ENCODE assay signal across 12 cellular contexts in genomic region chr19:17263712-17264640, GRCh38. TPM values are rescaled to one million over a fixed set of nuclear protein-coding genes. Genes with fewer than 3 reads are reported as not detected.
A peak's percentile ranks its signal among the peaks of the same experiment; 100 is the strongest.
DNase-seq lines count a peak whose midpoint lies in the region; ATAC-seq lines count a peak whose summit lies in the region.
"Had no signal": no experiment of that assay in that cellular context is flagged by ENCODE, and none has a peak within 500 bp of the region (broad histone marks: within the 10 kb centered on the region; RNA-seq: fewer than 3 reads in every experiment).

No MANE protein-coding gene starts in this region.

- H2BK15ac ChIP-seq in mesenchymal stem cell (ENCODE audit: low read depth, poor library complexity, severe bottlenecking): no peak overlapping the region

- no peak overlapping the region for H2BK120ac ChIP-seq in mesenchymal stem cell (ENCODE audit: low read depth, low read length)

- no peak for ATAC-seq in CD4-positive, CD25-positive, alpha-beta regulatory T cell (ENCODE audit: low read depth in 2 of 2)
- ATAC-seq in GM21576 (IDR thresholded peaks at IDR 0.05; ENCODE audit: unreplicated experiment): no peak
- ATAC-seq: activated CD4-positive, alpha-beta T cell treated with anti-CD3 and anti-CD28 coated beads for 36 hours; CD8-positive, alpha-beta T cell; SK-N-SH treated with all-trans-retinoic acid at 6 μM for 48 hours had no signal

- peak overlapping the region; percentile 28 for H3K27ac ChIP-seq in CD4-positive, CD25-positive, alpha-beta regulatory T cell (ENCODE audit: insufficient read depth, low read length, poor library complexity, severe bottlenecking)
- H3K27ac ChIP-seq in HUES64 (ENCODE audit: low read depth, low read length): peak overlapping the region; percentile 63
- H3K27ac ChIP-seq in iPS-18a (ENCODE audit: low read length): peak overlapping the region; percentile 80
- peak overlapping the region; percentile 14 for H3K27ac ChIP-seq in skeletal muscle tissue (ENCODE audit: low read depth, low read length)
- H3K27ac ChIP-seq in mesenchymal stem cell (ENCODE audit: low read length, poor library complexity, severe bottlenecking): no peak overlapping the region

- no peak overlapping the region for H4K8ac ChIP-seq in mesenchymal stem cell (ENCODE audit: low read length)

- no peak overlapping the region for H3K14ac ChIP-seq in mesenchymal stem cell (ENCODE audit: low read length in 2 of 2)

- no peaks in the 10 kb centered on the region for H3K36me3 Mint-ChIP-seq in CD4-positive, CD25-positive, alpha-beta regulatory T cell

- no peak overlapping the region for H3K23ac ChIP-seq in mesenchymal stem cell (ENCODE audit: low read length in 2 of 2)

- H3K4me2 ChIP-seq in mesenchymal stem cell (ENCODE audit: low read length, poor library complexity, severe bottlenecking): no peak overlapping the region

- no peak overlapping the region for H2BK5ac ChIP-seq in mesenchymal stem cell (ENCODE audit: low read depth, low read length, poor library complexity, severe bottlenecking)

- H4K91ac ChIP-seq in mesenchymal stem cell (ENCODE audit: low read length): no peak overlapping the region

- H3K9ac ChIP-seq in HUES64 (ENCODE audit: low read depth, low read length) (0 out of 2 replicates have a peak overlapping the region, but pooled peaks have one; percentile 3), iPS-18a (ENCODE audit: low read length) (peak overlapping the region; percentile 16), skeletal muscle tissue (ENCODE audit: low read depth in 1 of 3, low read length in 3 of 3) (peak overlapping the region; percentile 25 to 52 (median 45)), mesenchymal stem cell (ENCODE audit: low read length) (no peak overlapping the region)

- H3K36me3 ChIP-seq in CD4-positive, CD25-positive, alpha-beta regulatory T cell (ENCODE audit: control insufficient read depth, insufficient read depth, low read length): peaks cover 2% of the 10 kb centered on the region
- H3K36me3 ChIP-seq in HUES64 (ENCODE audit: insufficient read depth, low read length) (peaks cover 10% of the 10 kb centered on the region), iPS-18a (ENCODE audit: control insufficient read depth, low read depth, low read length) (peaks cover 4% of the 10 kb centered on the region), skeletal muscle tissue (ENCODE audit: control insufficient read depth in 3 of 3, insufficient read depth in 3 of 3, low read length in 3 of 3) (peaks cover 0 to 4% (median 3%) of the 10 kb centered on the region in 3 donors), mesenchymal stem cell (ENCODE audit: control insufficient read depth in 1 of 2, insufficient read depth in 2 of 2, low read depth in 1 of 2, low read length in 2 of 2) (peaks cover 2 to 3% of the 10 kb centered on the region in 2 experiments)

- H3K9me3 ChIP-seq in CD4-positive, CD25-positive, alpha-beta regulatory T cell (ENCODE audit: control insufficient read depth in 2 of 2, low read length in 2 of 2): no peaks in the 10 kb centered on the region
- H3K9me3 ChIP-seq in HUES64 (ENCODE audit: insufficient read depth, low read depth, low read length) (peaks cover 10% of the 10 kb centered on the region), iPS-18a (ENCODE audit: control insufficient read depth, low read depth, low read length) (peaks cover 3% of the 10 kb centered on the region), skeletal muscle tissue (ENCODE audit: control insufficient read depth in 3 of 3, low read length in 3 of 3) (no peaks in the 10 kb centered on the region), mesenchymal stem cell (ENCODE audit: control insufficient read depth, low read length) (peaks cover 10% of the 10 kb centered on the region)

- H3K4me1 Mint-ChIP-seq in CD4-positive, CD25-positive, alpha-beta regulatory T cell: peaks cover 6 to 35% (median 17%) of the 10 kb centered on the region in 4 donors

- no peak overlapping the region for H3K18ac ChIP-seq in mesenchymal stem cell (ENCODE audit: low read depth in 1 of 2, low read length in 2 of 2)

- peaks cover 8% of the 10 kb centered on the region for H3K79me1 ChIP-seq in mesenchymal stem cell (replicated peaks; ENCODE audit: low read length, poor library complexity, severe bottlenecking)

- H2AK5ac ChIP-seq in mesenchymal stem cell (ENCODE audit: low read length, severe bottlenecking): no peak overlapping the region

- no peaks in the 10 kb centered on the region for H3K9me3 Mint-ChIP-seq in CD4-positive, CD25-positive, alpha-beta regulatory T cell
- H3K9me3 Mint-ChIP-seq: CD8-positive, alpha-beta T cell had no signal

- H3K27me3 ChIP-seq in CD4-positive, CD25-positive, alpha-beta regulatory T cell (ENCODE audit: control insufficient read depth, insufficient read depth, low read length): no peaks in the 10 kb centered on the region
- H3K27me3 ChIP-seq in HUES64 (ENCODE audit: insufficient read depth, low read length): no peaks in the 10 kb centered on the region
- no peaks in the 10 kb centered on the region for H3K27me3 ChIP-seq in iPS-18a (ENCODE audit: control insufficient read depth, insufficient read depth, low read length)
- H3K27me3 ChIP-seq in skeletal muscle tissue (ENCODE audit: control insufficient read depth in 3 of 3, insufficient read depth in 3 of 3, low read length in 3 of 3): no peaks in the 10 kb centered on the region
- H3K27me3 ChIP-seq in mesenchymal stem cell (ENCODE audit: control insufficient read depth in 1 of 2, insufficient read depth in 1 of 2, low read length in 2 of 2): peaks cover 0 to 2% of the 10 kb centered on the region in 2 experiments

- H2BK12ac ChIP-seq in mesenchymal stem cell (ENCODE audit: low read length in 2 of 2): no peak overlapping the region

- no peak overlapping the region for H3K4me3 ChIP-seq in CD4-positive, CD25-positive, alpha-beta regulatory T cell (ENCODE audit: low read depth, low read length)
- H3K4me3 ChIP-seq in HUES64 (ENCODE audit: low read length) (peak overlapping the region; percentile 6; the same call in 1 of the 2 replicates), iPS-18a (ENCODE audit: low read length) (no peak overlapping the region), skeletal muscle tissue (ENCODE audit: low read length in 3 of 3) (peak overlapping the region; percentile 46 to 63 (median 55)), mesenchymal stem cell (ENCODE audit: insufficient read depth in 1 of 2, low read depth in 1 of 2, low read length in 2 of 2) (no peak overlapping the region)

- H3K27ac Mint-ChIP-seq in CD4-positive, CD25-positive, alpha-beta regulatory T cell: peak overlapping the region; percentile 42 to 80 (median 50)
- H3K27ac Mint-ChIP-seq: activated CD4-positive, alpha-beta T cell treated with anti-CD3 and anti-CD28 coated beads for 36 hours; CD8-positive, alpha-beta T cell had no signal

- H3K4ac ChIP-seq in mesenchymal stem cell (ENCODE audit: low read depth in 1 of 2, low read length in 2 of 2): no peak overlapping the region

- 93% methylated on average over 23 of the region's 23 CpGs for WGBS in HUES64
- 94% methylated on average over 23 of the region's 23 CpGs for WGBS in mesenchymal stem cell

- no peak overlapping the region for H3K4me3 Mint-ChIP-seq in CD4-positive, CD25-positive, alpha-beta regulatory T cell
- H3K4me3 Mint-ChIP-seq: activated CD4-positive, alpha-beta T cell treated with anti-CD3 and anti-CD28 coated beads for 36 hours; CD8-positive, alpha-beta T cell had no signal

- DNase-seq in CD4-positive, CD25-positive, alpha-beta regulatory T cell: no peak
- DNase-seq in mesenchymal stem cell: no peak
- DNase-seq in effector CD4-positive, alpha-beta T cell: no peak
- DNase-seq: activated CD4-positive, alpha-beta T cell treated with anti-CD3 and anti-CD28 coated beads for 36 hours; CD8-positive, alpha-beta T cell; KG1 had no signal

- peaks cover 11% of the 10 kb centered on the region for H3K27me3 Mint-ChIP-seq in CD4-positive, CD25-positive, alpha-beta regulatory T cell
- H3K27me3 Mint-ChIP-seq: activated CD4-positive, alpha-beta T cell treated with anti-CD3 and anti-CD28 coated beads for 36 hours had no signal

- H2AFZ ChIP-seq in mesenchymal stem cell (ENCODE audit: low read depth, low read length): no peak overlapping the region

- H3K4me1 ChIP-seq in CD4-positive, CD25-positive, alpha-beta regulatory T cell (ENCODE audit: control insufficient read depth, insufficient read depth, low read length, poor library complexity, severe bottlenecking): peaks cover 23% of the 10 kb centered on the region
- H3K4me1 ChIP-seq in HUES64 (ENCODE audit: insufficient read depth, low read length): 0 out of 2 replicates have a peak, but pooled peaks cover 8% of the 10 kb centered on the region
- peaks cover 11% of the 10 kb centered on the region for H3K4me1 ChIP-seq in iPS-18a (ENCODE audit: control insufficient read depth, low read depth, low read length)
- H3K4me1 ChIP-seq in skeletal muscle tissue (ENCODE audit: control insufficient read depth in 3 of 3, insufficient read depth in 3 of 3, low read length in 3 of 3): peaks cover 8 to 18% (median 11%) of the 10 kb centered on the region in 3 donors
- H3K4me1 ChIP-seq in mesenchymal stem cell (ENCODE audit: control insufficient read depth, insufficient read depth, low read depth, low read length): peaks cover 7% of the 10 kb centered on the region

RNA-seq across cellular contexts. Expression of gene USHBP1, which starts 0.6 kb away (rescaled TPM):
- not detected for total RNA-seq in CD4-positive, CD25-positive, alpha-beta regulatory T cell
- polyA plus RNA-seq in CD4-positive, CD25-positive, alpha-beta regulatory T cell: not detected
- polyA plus RNA-seq in HUES64 (2013, experiment 1 of 2): 2.3 TPM
- 3.8 TPM for polyA plus RNA-seq in HUES64 (2013, experiment 2 of 2)
- 2.1 TPM for total RNA-seq in skeletal muscle tissue
- not detected for polyA plus RNA-seq in mesenchymal stem cell (2013, experiment 1 of 2)
- polyA plus RNA-seq in mesenchymal stem cell (2013, experiment 2 of 2): not detected
- total RNA-seq: CD8-positive, alpha-beta T cell; fibroblast of lung had no signal
- polyA plus RNA-seq: fibroblast of lung had no signal

RNA-seq across cellular contexts. Expression of gene BABAM1, which starts 3.3 kb away (rescaled TPM):
- total RNA-seq in CD4-positive, CD25-positive, alpha-beta regulatory T cell: 82.3 TPM
- 100 to 1,000 TPM; 111 to 140 (median 124) TPM for polyA plus RNA-seq in CD4-positive, CD25-positive, alpha-beta regulatory T cell
- 77.9 TPM for polyA plus RNA-seq in HUES64 (2013, experiment 1 of 2)
- 77.6 TPM for polyA plus RNA-seq in HUES64 (2013, experiment 2 of 2)
- total RNA-seq in skeletal muscle tissue: 64.7 TPM
- 100 TPM for polyA plus RNA-seq in mesenchymal stem cell (2013, experiment 1 of 2)
- 103 TPM for polyA plus RNA-seq in mesenchymal stem cell (2013, experiment 2 of 2)

RNA-seq across cellular contexts. Expression of gene ANKLE1, which starts 17.7 kb away (rescaled TPM):
- total RNA-seq in CD4-positive, CD25-positive, alpha-beta regulatory T cell: 1.8 TPM
- 1 to 10 TPM in 2 of 4 donors, under 1 TPM in 2; 0.15 to 1.0 (median 0.96) TPM for polyA plus RNA-seq in CD4-positive, CD25-positive, alpha-beta regulatory T cell
- 2.5 TPM for polyA plus RNA-seq in HUES64 (2013, experiment 1 of 2)
- 2.7 TPM for polyA plus RNA-seq in HUES64 (2013, experiment 2 of 2)
- total RNA-seq in skeletal muscle tissue: 0.52 TPM
- polyA plus RNA-seq in mesenchymal stem cell (2013, experiment 1 of 2): 0.36 TPM
- 0.34 TPM for polyA plus RNA-seq in mesenchymal stem cell (2013, experiment 2 of 2)

RNA-seq across cellular contexts. Expression of gene NR2F6, which starts 18.3 kb away (rescaled TPM):
- 0.52 TPM for total RNA-seq in CD4-positive, CD25-positive, alpha-beta regulatory T cell
- polyA plus RNA-seq in CD4-positive, CD25-positive, alpha-beta regulatory T cell: 1 to 10 TPM in 2 of 4 donors, under 1 TPM in 2; 0.81 to 3.2 (median 1.5) TPM
- 64.1 TPM for polyA plus RNA-seq in HUES64 (2013, experiment 1 of 2)
- polyA plus RNA-seq in HUES64 (2013, experiment 2 of 2): 61.0 TPM
- 21.9 TPM for total RNA-seq in skeletal muscle tissue
- polyA plus RNA-seq in mesenchymal stem cell (2013, experiment 1 of 2): 47.1 TPM
- polyA plus RNA-seq in mesenchymal stem cell (2013, experiment 2 of 2): 46.4 TPM

RNA-seq across cellular contexts. Expression of gene OCEL1, which starts 38.0 kb away (rescaled TPM):
- total RNA-seq in CD4-positive, CD25-positive, alpha-beta regulatory T cell: 23.3 TPM
- polyA plus RNA-seq in CD4-positive, CD25-positive, alpha-beta regulatory T cell: 10 to 100 TPM; 34.0 to 51.0 (median 47.1) TPM
- 15.9 TPM for polyA plus RNA-seq in HUES64 (2013, experiment 1 of 2)
- polyA plus RNA-seq in HUES64 (2013, experiment 2 of 2): 15.9 TPM
- 4.7 TPM for total RNA-seq in skeletal muscle tissue
- 49.4 TPM for polyA plus RNA-seq in mesenchymal stem cell (2013, experiment 1 of 2)
- 49.0 TPM for polyA plus RNA-seq in mesenchymal stem cell (2013, experiment 2 of 2)

Comparison
In these comparisons a context has a peak if more than half of its experiments do, and no peak if none do; other contexts are left out.
1. H3K4me3 ChIP-seq: peak in HUES64 (single experiment) and skeletal muscle tissue (3 of 3); none in CD4-positive, CD25-positive, alpha-beta regulatory T cell (single experiment), iPS-18a (single experiment) and mesenchymal stem cell (0 of 2).